Comparison of ENCODE assay signal across 16 cellular contexts in genomic region chr15:52362497-52362896, GRCh38.
DNase-seq lines count a peak whose midpoint lies in the region; ATAC-seq and TF ChIP-seq lines count a peak whose summit lies in the region.
"Had no signal": no experiment of that assay in that cellular context is flagged by ENCODE, and none has a peak within 500 bp of the region (broad histone marks: within the 10 kb centered on the region; RNA-seq: fewer than 3 reads in every experiment).

No MANE protein-coding gene starts in this region.

- ATAC-seq in T-helper 17 cell, result no peak
- no peak for ATAC-seq in CD8-positive, alpha-beta T cell
- ATAC-seq: activated T-cell treated with anti-CD3 and anti-CD28 coated beads, Interleukin-2, amount 50 U/mL, for 4 hours had no signal

- H3K27ac ChIP-seq in spleen, result no peak overlapping the region
- H3K27ac ChIP-seq in stomach, result no peak overlapping the region
- H3K27ac ChIP-seq in CD8-positive, alpha-beta T cell (ENCODE audit: low read depth, low read length), result no peak overlapping the region
- H3K27ac ChIP-seq: KMS-11 had no signal

- CTCF ChIA-PET in CD8-positive, alpha-beta T cell (lab: Charles Lee), result interaction anchor here (0.6 kb wide), 1 partner anchor 157 kb away, joined by 3 read pairs; no protein-coding TSS in a partner anchor

- no peak overlapping the region for H3K4me3 ChIP-seq in spleen
- no peak overlapping the region for H3K4me3 ChIP-seq in stomach
- no peak overlapping the region for H3K4me3 ChIP-seq in CD8-positive, alpha-beta T cell (ENCODE audit: low read depth, low read length)

- H3K4me1 ChIP-seq in spleen (no peaks in the 10 kb centered on the region), stomach (no peaks in the 10 kb centered on the region)
- no peaks in the 10 kb centered on the region for H3K4me1 ChIP-seq in CD8-positive, alpha-beta T cell (ENCODE audit: insufficient read depth, low read length)

- no peaks in the 10 kb centered on the region for H3K9me3 ChIP-seq in spleen
- no peaks in the 10 kb centered on the region for H3K9me3 ChIP-seq in T-helper 17 cell (ENCODE audit: control insufficient read depth, low read length, poor library complexity, severe bottlenecking)
- no peaks in the 10 kb centered on the region for H3K9me3 ChIP-seq in stomach
- H3K9me3 ChIP-seq in CD8-positive, alpha-beta T cell (ENCODE audit: low read length), result no peaks in the 10 kb centered on the region
- H3K9me3 ChIP-seq: SK-N-SH had no signal

- TF ChIP-seq POLR2A in spleen (IDR thresholded peaks at IDR 0.05) (no peak), stomach (IDR thresholded peaks at IDR 0.05) (no peak)

- intact Hi-C loops in spleen (cut with DNase I; ENCODE audit: low total_unique reads), result no loop called here
- intact Hi-C loops in stomach (cut with DNase I; ENCODE audit: low total_unique reads), result no loop called here
- intact Hi-C loops in CD8-positive, alpha-beta T cell (cut with DNase I, micrococcal nuclease), result no loop called here

- 73 to 93% (median 84%) methylated on average over 3 of the region's 3 CpGs for WGBS in spleen, 5 donors
- WGBS in stomach, 5 donors, result 66 to 88% (median 86%) methylated on average over 3 of the region's 3 CpGs

- H3K36me3 Mint-ChIP-seq in T-helper 17 cell (ENCODE audit: low read depth), result peaks cover 23% of the 10 kb centered on the region
- H3K36me3 Mint-ChIP-seq in CD8-positive, alpha-beta T cell, result peaks cover 84% of the 10 kb centered on the region

- H3K4me3 Mint-ChIP-seq in T-helper 17 cell, result no peak overlapping the region
- H3K4me3 Mint-ChIP-seq in CD8-positive, alpha-beta T cell, result no peak overlapping the region
- H3K4me3 Mint-ChIP-seq: activated T-cell treated with anti-CD3 and anti-CD28 coated beads, Interleukin-2, amount 50 U/mL, for 4 hours; CD4-positive, CD25-positive, alpha-beta regulatory T cell had no signal

- peaks cover 11% of the 10 kb centered on the region for H3K4me1 Mint-ChIP-seq in T-helper 17 cell
- no peaks in the 10 kb centered on the region for H3K4me1 Mint-ChIP-seq in CD8-positive, alpha-beta T cell (ENCODE audit: low read depth)

- POLR2A ChIA-PET in CD8-positive, alpha-beta T cell (lab: Charles Lee), result no interaction called here

- no peak for TF ChIP-seq EP300 in stomach (IDR thresholded peaks at IDR 0.05)

- TF ChIP-seq CTCF in spleen (IDR thresholded peaks at IDR 0.05 in 8 of 11, conservative IDR thresholded peaks at IDR 0.05 in 3 of 11), result no peak
- no peak for TF ChIP-seq CTCF in stomach (IDR thresholded peaks at IDR 0.05)
- TF ChIP-seq CTCF in CD8-positive, alpha-beta T cell (IDR thresholded peaks at IDR 0.05), result no peak

- in situ Hi-C loops in SK-MEL-5 (cut with HindIII; ENCODE audit: low pct_unique_long_range_greater_than_20kb, low sequenced_read_pairs), result no loop called here

- H3K27ac Mint-ChIP-seq in T-helper 17 cell, result no peak overlapping the region
- no peak overlapping the region for H3K27ac Mint-ChIP-seq in CD8-positive, alpha-beta T cell
- H3K27ac Mint-ChIP-seq: progenitor cell of endocrine pancreas had no signal

- H3K9me3 Mint-ChIP-seq in CD8-positive, alpha-beta T cell, result no peaks in the 10 kb centered on the region
- H3K9me3 Mint-ChIP-seq: activated T-cell treated with anti-CD3 and anti-CD28 coated beads, Interleukin-2, amount 50 U/mL, for 4 hours; CD4-positive, CD25-positive, alpha-beta regulatory T cell had no signal

- peak; percentile 13 for DNase-seq in COLO829 (ENCODE audit: low spot score)
- DNase-seq in SK-MEL-5 (ENCODE audit: low read depth, low spot score), result peak; percentile 67
- DNase-seq in fibroblast of gingiva (ENCODE audit: low read depth), result peak; percentile 81
- DNase-seq in renal cortical epithelial cell (ENCODE audit: low read depth), result peak; percentile 49
- DNase-seq in spleen, result no peak
- no peak for DNase-seq in T-helper 17 cell
- no peak for DNase-seq in stomach
- DNase-seq in CD8-positive, alpha-beta T cell, result no peak
- DNase-seq: activated T-cell treated with anti-CD3 and anti-CD28 coated beads, Interleukin-2, amount 50 U/mL, for 4 hours; anterior cingulate cortex; CD4-positive, CD25-positive, alpha-beta regulatory T cell; NCI-H187; NK-92 treated with Interleukin-12 subunit alpha and Interleukin-12 subunit beta, amount 100 ng/mL, for 24 hours; SK-N-SH had no signal

- H3K36me3 ChIP-seq in spleen (peaks cover 0 to 100% (median 46%) of the 10 kb centered on the region in 6 donors), stomach (peaks cover 0 to 82% (median 73%) of the 10 kb centered on the region in 4 donors)
- peaks cover 7% of the 10 kb centered on the region for H3K36me3 ChIP-seq in CD8-positive, alpha-beta T cell (ENCODE audit: insufficient read depth, low read length)

- H3K27me3 ChIP-seq in spleen (replicated peaks in 1 of 7) (no peaks in the 10 kb centered on the region), stomach (no peaks in the 10 kb centered on the region)
- H3K27me3 ChIP-seq in CD8-positive, alpha-beta T cell (ENCODE audit: insufficient read depth, low read length), result no peaks in the 10 kb centered on the region

- H3K27me3 Mint-ChIP-seq in T-helper 17 cell, result no peaks in the 10 kb centered on the region
- H3K27me3 Mint-ChIP-seq in CD8-positive, alpha-beta T cell (ENCODE audit: low read depth), result no peaks in the 10 kb centered on the region
- H3K27me3 Mint-ChIP-seq: CD4-positive, CD25-positive, alpha-beta regulatory T cell; progenitor cell of endocrine pancreas had no signal

Comparison
In these comparisons a context has a peak if more than half of its experiments do, and no peak if none do; other contexts are left out.
1. DNase-seq: peak in COLO829 (single experiment), SK-MEL-5 (single experiment), fibroblast of gingiva (single experiment) and renal cortical epithelial cell (single experiment); none in spleen (single experiment), T-helper 17 cell (0 of 3), stomach (single experiment) and CD8-positive, alpha-beta T cell (0 of 7).